In genomic region chr4:3602886-3603645, GRCh38 we compare ENCODE assay signal across 8 cellular contexts.
DNase-seq lines count a peak whose midpoint lies in the region; ATAC-seq, FAIRE-seq and TF ChIP-seq lines count a peak whose summit lies in the region.
"Not testable (repeated sequence)": the region's sequence is repeated elsewhere in the genome, so short reads cannot be mapped to it uniquely, and the experiment has no call there.

No MANE protein-coding gene starts in this region.

- not testable (repeated sequence) for H3K4me2 ChIP-seq in K562 (ENCODE audit: insufficient read depth, low read length)

- FAIRE-seq in HTR-8/SVneo (lab: Jason Lieb, UNC) (peak; percentile 16), urothelium cell line (lab: Jason Lieb, UNC) (peak; percentile 67)
- FAIRE-seq in K562 (lab: Jason Lieb, UNC); kidney (lab: Jason Lieb, UNC): not testable (repeated sequence)

- intact Hi-C loops in activated B cell treated with CpG ODN at 0.5 μM for 24 hours (cut with micrococcal nuclease); K562 (cut with micrococcal nuclease); kidney (cut with DNase I): not testable (repeated sequence)

- under 1% methylated on average over 11 of the region's 11 CpGs for WGBS in K562 (ENCODE audit: insufficient coverage, low coverage, missing lambda C conversion rate)

- not testable (repeated sequence) for H3K27me3 Mint-ChIP-seq in activated B cell treated with CpG ODN at 0.5 μM for 24 hours

- POLR2A ChIA-PET in activated B cell treated with CpG ODN at 0.5 μM for 24 hours (lab: Charles Lee): not testable (repeated sequence)
- POLR2A ChIA-PET in K562 (lab: Yijun Ruan, JAX): interaction anchor here (0.5 kb wide), 1 partner anchor 64 kb away, joined by 3 read pairs; no protein-coding TSS in a partner anchor

- not testable (repeated sequence) for BruUV-seq in K562 (replicated peaks; lab: Mats Ljungman, UMichigan)

- TF ChIP-seq RAD21 in K562 (CRISPR knock-in tag; conservative IDR thresholded peaks at IDR 0.05 in 1 of 2, IDR thresholded peaks at IDR 0.05 in 1 of 2): not testable (repeated sequence)

- not testable (repeated sequence) for H4K20me1 ChIP-seq in K562 (replicated peaks; ENCODE audit: control insufficient read depth, insufficient read depth, low read length)

- H3K27me3 ChIP-seq in MG63; K562 (ENCODE audit: control insufficient read depth in 2 of 2, insufficient read depth in 2 of 2, low read length in 2 of 2): not testable (repeated sequence)

- not testable (repeated sequence) for ATAC-seq in activated B cell treated with CpG ODN at 0.5 μM for 24 hours (ENCODE audit: low read depth); K562

- H2AFZ ChIP-seq in K562 (ENCODE audit: low read depth, low read length): not testable (repeated sequence)

- H3K4me3 ChIP-seq in MG63; K562; kidney (ENCODE audit: low read length in 2 of 2): not testable (repeated sequence)

- H3K4me1 Mint-ChIP-seq in activated B cell treated with CpG ODN at 0.5 μM for 24 hours: not testable (repeated sequence)

- TF ChIP-seq POLR2A in K562 (conservative IDR thresholded peaks at IDR 0.05): not testable (repeated sequence)

- not testable (repeated sequence) for TF ChIP-seq CTCF in activated B cell treated with CpG ODN at 0.5 μM for 24 hours (IDR thresholded peaks at IDR 0.05); K562 (IDR thresholded peaks at IDR 0.05 in 2 of 3, conservative IDR thresholded peaks at IDR 0.05 in 1 of 3; ENCODE audit: insufficient read depth in 2 of 3, low read depth in 1 of 3, low read length in 3 of 3); kidney (IDR thresholded peaks at IDR 0.05; ENCODE audit: borderline replicate concordance, extremely low read depth, insufficient read depth)

- H3K9ac ChIP-seq in K562 (ENCODE audit: insufficient read depth in 1 of 2, low read depth in 2 of 2, low read length in 2 of 2); kidney (ENCODE audit: low read length in 2 of 2): not testable (repeated sequence)

- not testable (repeated sequence) for H3K27ac Mint-ChIP-seq in activated B cell treated with CpG ODN at 0.5 μM for 24 hours

- CTCF ChIA-PET in activated B cell treated with CpG ODN at 0.5 μM for 24 hours (lab: Charles Lee); K562 (lab: Yijun Ruan, JAX; ENCODE audit: low intra/inter-chr PET ratio): not testable (repeated sequence)

- H3K79me2 ChIP-seq in K562 (ENCODE audit: control insufficient read depth, insufficient read depth, low read length): not testable (repeated sequence)

- in situ Hi-C loops in K562 (cut with MboI): not testable (repeated sequence)

- DNase-seq in HTR-8/SVneo (ENCODE audit: insufficient read length, low spot score); K562 (ENCODE audit: extremely low read depth in 1 of 4, low spot score in 3 of 4); urothelium cell line (ENCODE audit: low spot score): not testable (repeated sequence)
- DNase-seq in MG63 (peak; percentile 30), activated B cell treated with CpG ODN at 0.5 μM for 24 hours (peak; percentile 1), kidney (peak; percentile 39), mesenteric fat pad (ENCODE audit: low spot score) (peak; percentile 67)
- peak; percentile 38 for DNase-seq in activated effector memory CD4-positive, alpha-beta T cell treated with anti-CD3 and anti-CD28 coated beads, Interleukin-2, amount 50 U/mL, for 16 hours

- not testable (repeated sequence) for H3K4me3 Mint-ChIP-seq in activated B cell treated with CpG ODN at 0.5 μM for 24 hours

- H3K9me3 ChIP-seq in MG63; K562 (replicated peaks; ENCODE audit: control insufficient read depth, insufficient read depth, low read depth, low read length); kidney (ENCODE audit: control insufficient read depth in 1 of 2, low read length in 2 of 2): not testable (repeated sequence)

- not testable (repeated sequence) for H3K36me3 ChIP-seq in MG63; K562 (ENCODE audit: control insufficient read depth, insufficient read depth, low read length); kidney (ENCODE audit: control insufficient read depth in 1 of 2, insufficient read depth in 2 of 2, low read length in 2 of 2)

- H3K36me3 Mint-ChIP-seq in activated B cell treated with CpG ODN at 0.5 μM for 24 hours (ENCODE audit: low read depth): not testable (repeated sequence)

- not testable (repeated sequence) for H3K9me1 ChIP-seq in K562 (ENCODE audit: control insufficient read depth, insufficient read depth, low read length)

- not testable (repeated sequence) for TF ChIP-seq EP300 in K562 (IDR thresholded peaks at IDR 0.05; ENCODE audit: low read length)

- H3K4me1 ChIP-seq in K562 (replicated peaks in 1 of 2; ENCODE audit: control insufficient read depth in 2 of 2, insufficient read depth in 2 of 2, low read length in 2 of 2); kidney (ENCODE audit: control insufficient read depth in 1 of 2, insufficient read depth in 1 of 2, low read depth in 1 of 2, low read length in 2 of 2): not testable (repeated sequence)

- not testable (repeated sequence) for H3K27ac ChIP-seq in K562 (ENCODE audit: extremely low read depth, low read depth, low read length); kidney (ENCODE audit: low read depth in 2 of 2, low read length in 2 of 2)

- H3K9me3 Mint-ChIP-seq in activated B cell treated with CpG ODN at 0.5 μM for 24 hours: not testable (repeated sequence)

TF ChIP-seq in K562, 482 proteins besides CTCF, POLR2A, EP300 and RAD21:
- TF ChIP-seq ZFP36 (IDR thresholded peaks at IDR 0.05; ENCODE audit: low read depth, low read length, partially characterized antibody) (peak; percentile 70), ZKSCAN1 (IDR thresholded peaks at IDR 0.05; ENCODE audit: low read depth, low read length) (peak; percentile 73)
